Comparison of ENCODE assay signal across 1 cellular context in genomic region chrX:7926914-7927258, GRCh38.
TF ChIP-seq lines count a peak whose summit lies in the region.

No MANE protein-coding gene starts in this region.

TF ChIP-seq in GM12878, 131 proteins besides CTCF, POLR2A, EP300 and RAD21 (continued from another document):
- TF ChIP-seq ZBTB11 (CRISPR knock-in tag; IDR thresholded peaks at IDR 0.05), result no peak
- no peak for TF ChIP-seq RUNX3 (IDR thresholded peaks at IDR 0.05; ENCODE audit: low read length)
- TF ChIP-seq BHLHE40 (IDR thresholded peaks at IDR 0.05; ENCODE audit: borderline replicate concordance in 1 of 2, low read depth in 2 of 2, low read length in 1 of 2), result 0 out of 4 replicates have a peak, but pooled peaks of 1 of the 2 experiments have one; percentile 39
- no peak for TF ChIP-seq GABPA (IDR thresholded peaks at IDR 0.05; ENCODE audit: low read depth)
- TF ChIP-seq CHD2 (IDR thresholded peaks at IDR 0.05; ENCODE audit: borderline replicate concordance, low read depth, low read length), result peak; percentile 63; the same call in 1 of the 2 replicates
- no peak for TF ChIP-seq RELA (IDR thresholded peaks at IDR 0.05; ENCODE audit: borderline replicate concordance, partially characterized antibody)
- no peak for TF ChIP-seq NBN (IDR thresholded peaks at IDR 0.05)
- peak; percentile 82 for TF ChIP-seq ZSCAN29 (IDR thresholded peaks at IDR 0.05)
- no peak for TF ChIP-seq POU2F2 (IDR thresholded peaks at IDR 0.05; ENCODE audit: borderline replicate concordance, low read depth, low read length)
- TF ChIP-seq ZNF207 (IDR thresholded peaks at IDR 0.05; ENCODE audit: borderline replicate concordance), result 0 out of 2 replicates have a peak, but pooled peaks have one; percentile 44
- 0 out of 2 replicates have a peak, but pooled peaks have one; percentile 14 for TF ChIP-seq TCF3 (IDR thresholded peaks at IDR 0.05; ENCODE audit: borderline replicate concordance, insufficient read depth, low read depth, low read length)
- TF ChIP-seq IKZF2 (IDR thresholded peaks at IDR 0.05), result peak in 1 of 2 experiments; percentile 32; a peak in 2 of 4 replicates
- 0 out of 2 replicates have a peak, but pooled peaks have one; percentile 19 for TF ChIP-seq ZNF24 (IDR thresholded peaks at IDR 0.05)
- TF ChIP-seq NKRF (conservative IDR thresholded peaks at IDR 0.05), result peak; percentile 41
- TF ChIP-seq NR2F1 (conservative IDR thresholded peaks at IDR 0.05), result peak; percentile 94
